11 cellular contexts compared by ENCODE assay signal in the genomic region with DNA sequence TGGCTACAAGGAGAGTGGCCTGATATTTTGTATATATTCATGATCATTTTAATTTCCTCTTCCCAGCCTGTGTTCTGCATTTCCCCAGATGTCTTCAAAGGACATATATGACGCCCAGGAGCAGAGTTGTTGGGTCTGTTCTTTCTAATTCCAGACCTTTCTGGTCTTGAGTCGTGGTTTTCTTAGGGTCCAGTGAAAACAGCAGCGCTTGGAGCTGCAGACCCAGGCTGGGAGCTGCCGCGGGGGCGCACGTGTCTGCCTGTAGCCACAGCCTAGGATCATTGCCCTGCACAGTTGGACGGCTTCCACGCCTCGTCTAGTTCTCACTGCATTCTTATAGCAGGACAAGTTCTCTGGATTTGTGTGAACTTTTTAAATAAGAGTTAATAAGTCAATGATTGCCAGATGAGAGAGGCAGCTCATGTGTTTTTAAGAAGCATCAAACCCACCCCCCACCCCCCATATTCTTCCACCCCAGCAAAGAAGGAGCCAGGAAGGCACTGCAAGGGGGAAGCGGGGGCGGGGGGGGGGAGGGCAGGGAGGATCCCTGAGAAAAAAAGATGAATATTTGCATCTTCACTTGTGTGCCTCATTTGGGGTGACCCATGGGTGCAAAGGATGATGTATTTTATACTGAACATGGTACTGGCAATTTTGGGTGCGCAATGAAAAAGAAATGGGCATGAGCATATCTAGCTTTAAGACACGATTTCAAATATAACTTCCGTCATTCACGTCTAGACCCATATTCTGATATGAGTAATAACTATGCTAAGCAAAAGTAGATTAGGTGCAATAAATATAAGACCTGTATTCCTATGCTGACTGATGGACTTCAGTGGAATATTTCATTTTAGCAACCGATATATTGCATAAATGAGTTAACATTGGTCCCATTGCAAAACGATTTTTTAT.
DNase-seq lines count a peak whose midpoint lies in the region; ATAC-seq lines count a peak whose summit lies in the region.
"Had no signal": no experiment of that assay in that cellular context is flagged by ENCODE, and none has a peak within 500 bp of the region (broad histone marks: within the 10 kb centered on the region; RNA-seq: fewer than 3 reads in every experiment).

No MANE protein-coding gene starts in this region.

- H3K4me3 ChIP-seq in ectodermal cell (ENCODE audit: insufficient read depth, low read depth, low read length) = peak overlapping the region; percentile 40
- H3K4me3 ChIP-seq in muscle layer of duodenum (ENCODE audit: low read depth in 1 of 2, low read length in 2 of 2) = peak overlapping the region; percentile 32 to 66

- no peaks in the 10 kb centered on the region for H3K36me3 ChIP-seq in ectodermal cell (ENCODE audit: control insufficient read depth, insufficient read depth, low read length)
- no peaks in the 10 kb centered on the region for H3K36me3 ChIP-seq in muscle layer of duodenum (ENCODE audit: control insufficient read depth in 1 of 2, insufficient read depth in 2 of 2, low read length in 2 of 2)

- H3K4me1 Mint-ChIP-seq in activated CD4-positive, alpha-beta memory T cell treated with anti-CD3 and anti-CD28 coated beads for 36 hours (ENCODE audit: low read depth) = peaks cover 5% of the 10 kb centered on the region
- H3K4me1 Mint-ChIP-seq: CD14-positive monocyte had no signal

- H3K4me3 Mint-ChIP-seq in activated CD4-positive, alpha-beta memory T cell treated with anti-CD3 and anti-CD28 coated beads for 36 hours = no peak overlapping the region

- H3K27me3 Mint-ChIP-seq in activated CD4-positive, alpha-beta memory T cell treated with anti-CD3 and anti-CD28 coated beads for 36 hours = peaks cover 57% of the 10 kb centered on the region

- no peak overlapping the region for H3K27ac ChIP-seq in ectodermal cell (ENCODE audit: insufficient read depth, low read depth, low read length, poor library complexity, severe bottlenecking)
- no peak overlapping the region for H3K27ac ChIP-seq in muscle layer of duodenum (ENCODE audit: low read length)

- H3K27me3 ChIP-seq in ectodermal cell (ENCODE audit: control insufficient read depth, insufficient read depth, low read length, poor library complexity, severe bottlenecking) (peaks cover 64% of the 10 kb centered on the region), muscle layer of duodenum (ENCODE audit: low read depth, low read length) (peaks cover 17% of the 10 kb centered on the region)

- POLR2A ChIA-PET in activated CD4-positive, alpha-beta memory T cell treated with anti-CD3 and anti-CD28 coated beads for 36 hours (lab: Charles Lee) = no interaction called here

- H3K9me3 Mint-ChIP-seq in activated CD4-positive, alpha-beta memory T cell treated with anti-CD3 and anti-CD28 coated beads for 36 hours = no peaks in the 10 kb centered on the region

- H3K4me1 ChIP-seq in ectodermal cell (ENCODE audit: control insufficient read depth, insufficient read depth, low read length) (peaks cover 14% of the 10 kb centered on the region), muscle layer of duodenum (ENCODE audit: control insufficient read depth in 1 of 2, insufficient read depth in 2 of 2, low read length in 2 of 2) (peaks cover 5 to 35% of the 10 kb centered on the region in 2 donors)

- CTCF ChIA-PET in activated CD4-positive, alpha-beta memory T cell treated with anti-CD3 and anti-CD28 coated beads for 36 hours (lab: Charles Lee) = no interaction called here

- H3K27ac Mint-ChIP-seq in activated CD4-positive, alpha-beta memory T cell treated with anti-CD3 and anti-CD28 coated beads for 36 hours = no peak overlapping the region
- H3K27ac Mint-ChIP-seq: CD14-positive monocyte had no signal

- peak; percentile 82 for DNase-seq in Right ventricle myocardium superior
- DNase-seq in cardiac septum (ENCODE audit: low spot score) = no peak
- no peak for DNase-seq in activated naive CD4-positive, alpha-beta T cell treated with anti-CD3 and anti-CD28 coated beads, Interleukin-2, amount 50 U/mL, for 16 hours
- no peak for DNase-seq in activated T-cell treated with anti-CD3 and anti-CD28 coated beads, Interleukin-2, amount 50 U/mL, for 1 hour
- no peak for DNase-seq in activated CD4-positive, alpha-beta memory T cell treated with anti-CD3 and anti-CD28 coated beads for 36 hours
- DNase-seq: activated naive CD4-positive, alpha-beta T cell treated with Interleukin-2 at 50 U/mL for 16 hours; T-helper 1 cell had no signal

- 11 to 14% methylated on average over 14 to 18 of the region's 18 CpGs for WGBS in ectodermal cell, 2 experiments

- H3K9me3 ChIP-seq in ectodermal cell (ENCODE audit: control insufficient read depth, low read length) (no peaks in the 10 kb centered on the region), muscle layer of duodenum (ENCODE audit: control insufficient read depth in 1 of 2, low read length in 2 of 2) (no peaks in the 10 kb centered on the region)

- ATAC-seq in Right ventricle myocardium superior (ENCODE audit: poor library complexity) (peak; percentile 54), HG03045 (IDR thresholded peaks at IDR 0.05; ENCODE audit: unreplicated experiment) (no peak)

- intact Hi-C loops in Right ventricle myocardium superior (cut with DNase I) (no loop called here), cardiac septum (cut with DNase I) (no loop called here)
- intact Hi-C loops in activated CD4-positive, alpha-beta memory T cell treated with anti-CD3 and anti-CD28 coated beads for 36 hours (cut with micrococcal nuclease) = loop anchor here (5.0 kb wide), 1 partner anchor 340 kb away; no protein-coding TSS in a partner anchor

- H3K36me3 Mint-ChIP-seq in activated CD4-positive, alpha-beta memory T cell treated with anti-CD3 and anti-CD28 coated beads for 36 hours = no peaks in the 10 kb centered on the region
- H3K36me3 Mint-ChIP-seq: CD14-positive monocyte had no signal
